Comparison of ENCODE assay signal across 28 cellular contexts in genomic region chr13:108573455-108573854, GRCh38. TPM values are rescaled to one million over a fixed set of nuclear protein-coding genes. Genes with fewer than 3 reads are reported as not detected.
"Had no signal": no experiment of that assay in that cellular context is flagged by ENCODE, and none has a peak within 500 bp of the region (broad histone marks: within the 10 kb centered on the region; RNA-seq: fewer than 3 reads in every experiment).

No MANE protein-coding gene starts in this region.

- H3K4me1 ChIP-seq: esophagus squamous epithelium, gastrocnemius medialis, heart right ventricle, left lung, lower lobe of right lung had no signal

- ATAC-seq: effector memory CD8-positive, alpha-beta T cell; esophagus mucosa; gastrocnemius medialis; heart right ventricle; left lung; left ventricle myocardium superior; naive thymus-derived CD4-positive, alpha-beta T cell had no signal

- H3K27me3 ChIP-seq: esophagus squamous epithelium, gastrocnemius medialis, heart right ventricle, left lung had no signal

- FAIRE-seq: colon, endometrium, islet of Langerhans, keratinocyte had no signal

- H3K9me3 ChIP-seq: esophagus squamous epithelium, gastrocnemius medialis, heart right ventricle, left lung, lower lobe of right lung had no signal

- H3K36me3 ChIP-seq: esophagus squamous epithelium, gastrocnemius medialis, heart right ventricle, left lung, lower lobe of right lung had no signal

- H3K27ac ChIP-seq: coronary artery, dorsolateral prefrontal cortex, epithelial cell of prostate, esophagus squamous epithelium, gastrocnemius medialis, heart right ventricle, left lung, lower lobe of right lung had no signal

- H3K4me3 ChIP-seq: coronary artery, dorsolateral prefrontal cortex, esophagus squamous epithelium, gastrocnemius medialis, heart right ventricle, left lung, lower lobe of right lung had no signal

- DNase-seq: dermis blood vessel endothelial cell; dorsolateral prefrontal cortex; effector CD4-positive, alpha-beta T cell; effector memory CD8-positive, alpha-beta T cell; endodermal cell; esophagus squamous epithelium; foreskin fibroblast; foreskin melanocyte; gastrocnemius medialis; glutamatergic neuron; head of caudate nucleus; heart right ventricle; hippocampal formation; left cardiac atrium; left lung; left ventricle myocardium superior; lower lobe of right lung; mesenchymal stem cell; midbrain; naive thymus-derived CD4-positive, alpha-beta T cell had no signal

RNA-seq across cellular contexts. Expression of gene MYO16, which starts 56.0 kb away (rescaled TPM):
- total RNA-seq: dermis blood vessel endothelial cell, lung microvascular endothelial cell had no signal
- polyA plus RNA-seq: naive thymus-derived CD4-positive, alpha-beta T cell had no signal
